Comparison of ENCODE assay signal across 18 cellular contexts in the genomic region with DNA sequence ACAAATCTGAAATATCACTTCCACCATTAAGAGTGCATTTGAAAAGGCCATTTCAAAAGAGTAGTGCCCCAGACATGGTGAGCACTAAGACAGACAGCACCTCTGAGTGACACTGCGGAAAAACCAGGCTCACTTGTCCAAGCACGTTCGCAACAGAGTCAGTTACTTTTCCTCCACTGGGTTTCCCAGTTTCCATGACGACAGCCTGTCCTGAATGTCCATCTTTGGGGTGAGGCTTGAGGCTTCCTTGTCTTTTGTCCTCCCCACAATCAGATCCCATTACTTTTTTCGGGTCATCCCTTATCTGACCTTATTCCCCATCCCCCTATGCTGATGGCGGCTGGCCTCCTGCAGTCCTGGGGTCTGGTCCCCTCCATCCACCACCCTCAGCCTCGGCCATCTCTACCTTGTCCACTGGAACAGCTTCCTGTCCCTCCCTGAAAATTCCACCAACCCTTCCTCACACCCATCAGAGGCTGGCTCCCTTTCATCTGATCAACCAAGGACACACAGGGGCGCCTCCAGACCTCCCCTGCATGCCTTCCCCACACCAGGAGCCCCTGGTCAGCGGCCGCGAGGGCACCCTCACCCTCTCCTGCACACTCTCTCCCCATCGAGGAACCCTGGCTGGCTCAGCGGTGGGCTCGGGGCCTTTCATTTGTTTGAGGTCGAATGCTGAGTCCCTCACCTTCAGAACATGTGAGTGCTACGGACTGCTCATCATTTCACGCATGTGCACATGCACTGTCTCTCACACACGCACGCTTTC.
"Had no signal": no experiment of that assay in that cellular context is flagged by ENCODE, and none has a peak within 500 bp of the region (broad histone marks: within the 10 kb centered on the region; RNA-seq: fewer than 3 reads in every experiment).

No MANE protein-coding gene starts in this region.

- H3K36me3 ChIP-seq: esophagus squamous epithelium, right atrium auricular region had no signal

- ATAC-seq: natural killer cell treated with Interleukin-12 subunit alpha and Interleukin-12 subunit beta and Interleukin-15 and Interleukin-18, amount 100 ng/mL, for 72 hours; T-cell had no signal

- H3K4me3 Mint-ChIP-seq: activated CD4-positive, alpha-beta T cell treated with anti-CD3 and anti-CD28 coated beads, Interleukin-2, amount 10 ng/mL, durations not matched to agents 24 days and 14 days; activated naive CD8-positive, alpha-beta T cell; natural killer cell treated with Interleukin-12 subunit alpha and Interleukin-12 subunit beta and Interleukin-15 and Interleukin-18, amount 100 ng/mL, for 72 hours had no signal

- H3K36me3 Mint-ChIP-seq: activated naive CD8-positive, alpha-beta T cell; brain; natural killer cell treated with Interleukin-12 subunit alpha and Interleukin-12 subunit beta and Interleukin-15 and Interleukin-18, amount 100 ng/mL, for 72 hours; T-cell had no signal

- H3K27me3 ChIP-seq: right atrium auricular region had no signal

- H3K27ac ChIP-seq: esophagus squamous epithelium, parathyroid adenoma, right atrium auricular region, SK-N-MC had no signal

- DNase-seq: activated CD4-positive, alpha-beta T cell treated with anti-CD3 and anti-CD28 coated beads, Interleukin-2, amount 10 ng/mL, durations not matched to agents 24 days and 14 days; activated T-cell treated with anti-CD3 and anti-CD28 coated beads for 4 hours; amygdala; cerebellar nuclear complex; esophagus squamous epithelium; foreskin fibroblast; stimulated activated naive CD4-positive, alpha-beta T cell; substantia nigra; T1000 had no signal

- H3K27ac Mint-ChIP-seq: activated CD4-positive, alpha-beta T cell treated with anti-CD3 and anti-CD28 coated beads, Interleukin-2, amount 10 ng/mL, durations not matched to agents 24 days and 14 days; activated naive CD8-positive, alpha-beta T cell; activated T-helper 2 cell treated with anti-CD3 and anti-CD28 coated beads, Interferon-gamma antibody, Interleukin-2, Interleukin-4, amounts not matched to agents 10 μg/mL and 5 μg/mL and 100 μg/mL, durations not matched to agents 14 hours and 24 hours and 36 hours; brain; natural killer cell treated with Interleukin-12 subunit alpha and Interleukin-12 subunit beta and Interleukin-15 and Interleukin-18, amount 100 ng/mL, for 72 hours; T-cell had no signal

- H3K4me1 ChIP-seq: esophagus squamous epithelium, parathyroid adenoma, right atrium auricular region had no signal

- H3K9me3 ChIP-seq: esophagus squamous epithelium, right atrium auricular region had no signal

- H3K4me3 ChIP-seq: esophagus squamous epithelium, right atrium auricular region, SK-N-MC, smooth muscle cell had no signal

- H3K4me1 Mint-ChIP-seq: activated CD4-positive, alpha-beta T cell treated with anti-CD3 and anti-CD28 coated beads, Interleukin-2, amount 10 ng/mL, durations not matched to agents 24 days and 14 days; T-cell had no signal

- H3K9me3 Mint-ChIP-seq: activated CD4-positive, alpha-beta T cell treated with anti-CD3 and anti-CD28 coated beads, Interleukin-2, amount 10 ng/mL, durations not matched to agents 24 days and 14 days; activated T-helper 2 cell treated with anti-CD3 and anti-CD28 coated beads, Interferon-gamma antibody, Interleukin-2, Interleukin-4, amounts not matched to agents 10 μg/mL and 5 μg/mL and 100 μg/mL, durations not matched to agents 14 hours and 24 hours and 36 hours; natural killer cell treated with Interleukin-12 subunit alpha and Interleukin-12 subunit beta and Interleukin-15 and Interleukin-18, amount 100 ng/mL, for 72 hours had no signal
